1 cellular context compared by ENCODE assay signal in genomic region chr2:69164379-69164778, GRCh38.
TF ChIP-seq lines count a peak whose summit lies in the region.

No MANE protein-coding gene starts in this region.

TF ChIP-seq in WTC11, 78 proteins besides CTCF, POLR2A, EP300 and RAD21 (continued from another document):
- TF ChIP-seq, protein P1, sequence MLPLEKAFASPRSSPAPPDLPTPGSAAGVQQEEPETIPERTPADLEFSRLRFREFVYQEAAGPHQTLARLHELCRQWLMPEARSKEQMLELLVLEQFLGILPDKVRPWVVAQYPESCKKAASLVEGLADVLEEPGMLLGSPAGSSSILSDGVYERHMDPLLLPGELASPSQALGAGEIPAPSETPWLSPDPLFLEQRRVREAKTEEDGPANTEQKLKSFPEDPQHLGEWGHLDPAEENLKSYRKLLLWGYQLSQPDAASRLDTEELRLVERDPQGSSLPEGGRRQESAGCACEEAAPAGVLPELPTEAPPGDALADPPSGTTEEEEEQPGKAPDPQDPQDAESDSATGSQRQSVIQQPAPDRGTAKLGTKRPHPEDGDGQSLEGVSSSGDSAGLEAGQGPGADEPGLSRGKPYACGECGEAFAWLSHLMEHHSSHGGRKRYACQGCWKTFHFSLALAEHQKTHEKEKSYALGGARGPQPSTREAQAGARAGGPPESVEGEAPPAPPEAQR (CRISPR knock-in tag; IDR thresholded peaks at IDR 0.05), result no peak
- TF ChIP-seq SOX15 (CRISPR knock-in tag; IDR thresholded peaks at IDR 0.05), result no peak
- TF ChIP-seq FOXK1 (CRISPR knock-in tag; IDR thresholded peaks at IDR 0.05), result no peak
- TF ChIP-seq, protein P2, sequence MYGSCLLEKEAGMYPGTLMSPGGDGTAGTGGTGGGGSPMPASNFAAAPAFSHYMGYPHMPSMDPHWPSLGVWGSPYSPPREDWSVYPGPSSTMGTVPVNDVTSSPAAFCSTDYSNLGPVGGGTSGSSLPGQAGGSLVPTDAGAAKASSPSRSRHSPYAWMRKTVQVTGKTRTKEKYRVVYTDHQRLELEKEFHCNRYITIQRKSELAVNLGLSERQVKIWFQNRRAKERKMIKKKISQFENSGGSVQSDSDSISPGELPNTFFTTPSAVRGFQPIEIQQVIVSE (CRISPR knock-in tag; IDR thresholded peaks at IDR 0.05; ENCODE audit: borderline replicate concordance), result no peak
- TF ChIP-seq CREM (CRISPR knock-in tag; IDR thresholded peaks at IDR 0.05), result no peak
